Comparison of ENCODE assay signal across 9 cellular contexts in the genomic region with DNA sequence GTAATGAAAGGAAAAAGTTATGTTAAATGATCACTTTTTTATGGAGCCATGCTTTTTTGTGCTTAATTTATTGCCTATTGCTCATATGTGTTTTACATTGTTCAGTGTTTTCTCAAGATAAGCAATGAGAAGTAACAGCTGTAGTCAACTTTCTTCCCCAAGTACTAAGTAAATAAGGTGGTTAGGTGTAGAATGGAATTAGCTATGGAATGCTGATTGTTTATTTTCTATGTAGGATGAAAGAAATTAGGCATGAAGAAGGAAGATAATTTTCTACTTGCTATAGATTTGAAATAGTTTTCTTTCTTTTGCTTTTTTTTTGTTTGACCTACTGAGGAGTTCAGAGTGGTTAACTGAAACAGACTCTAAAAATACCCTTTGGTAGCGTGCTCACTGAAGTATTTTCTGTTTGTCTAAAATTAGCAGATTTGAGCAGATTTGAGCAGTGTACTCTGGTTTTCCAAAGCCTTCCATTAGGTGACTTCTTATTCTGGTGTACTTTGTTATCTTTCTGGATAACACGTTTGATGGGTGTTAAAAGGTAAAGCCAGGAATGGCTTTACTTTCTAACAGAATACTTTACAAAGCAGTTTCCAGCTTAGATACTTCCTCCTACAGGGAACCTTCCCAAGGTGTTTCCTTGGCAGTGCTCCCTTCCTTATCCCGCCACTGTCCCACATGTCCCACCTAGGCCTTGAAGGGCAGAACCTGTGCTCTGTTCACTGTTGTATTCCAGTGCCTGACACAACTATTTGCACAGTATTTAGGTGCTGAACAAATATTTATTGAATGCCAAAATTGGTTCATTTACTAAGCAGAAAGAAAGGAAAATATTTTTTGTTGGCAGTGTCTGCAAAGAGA. TPM values are rescaled to one million over a fixed set of nuclear protein-coding genes. Genes with fewer than 3 reads are reported as not detected.
DNase-seq lines count a peak whose midpoint lies in the region; ATAC-seq, FAIRE-seq and TF ChIP-seq lines count a peak whose summit lies in the region.
"Had no signal": no experiment of that assay in that cellular context is flagged by ENCODE, and none has a peak within 500 bp of the region (broad histone marks: within the 10 kb centered on the region; RNA-seq: fewer than 3 reads in every experiment).

No MANE protein-coding gene starts in this region.

- no peak overlapping the region for H3K4me3 Mint-ChIP-seq in osteocyte (ENCODE audit: unreplicated experiment)
- H3K4me3 Mint-ChIP-seq: neural crest cell had no signal

- ATAC-seq in GM19023 (IDR thresholded peaks at IDR 0.05; ENCODE audit: unreplicated experiment) (peak; percentile 27), HG03025 (IDR thresholded peaks at IDR 0.05; ENCODE audit: low FRiP score, unreplicated experiment) (peak; percentile 41)

- H3K4me1 Mint-ChIP-seq in osteocyte (ENCODE audit: unreplicated experiment): peaks cover 62% of the 10 kb centered on the region

- FAIRE-seq in H54 (lab: Jason Lieb, UNC): no peak

- H3K36me3 Mint-ChIP-seq in osteocyte (ENCODE audit: unreplicated experiment): no peaks in the 10 kb centered on the region

- DNase-seq in amniotic epithelial cell (ENCODE audit: low read depth) (peak; percentile 48), osteocyte (ENCODE audit: extremely low spot score, unreplicated experiment) (no peak), HUDEP-2 (lab: John Stamatoyannopoulos, UW; ENCODE audit: unreplicated experiment in 76 of 76) (no peak), NCI-H187 treated with DMSO at 0.1 percent for 48 hours (lab: John Stamatoyannopoulos, UW) (no peak), H54 (ENCODE audit: insufficient read length, low spot score) (no peak), AG08396 (ENCODE audit: low spot score) (no peak)

- no peaks in the 10 kb centered on the region for H3K27me3 Mint-ChIP-seq in osteocyte (ENCODE audit: unreplicated experiment)

- no peaks in the 10 kb centered on the region for H3K9me3 Mint-ChIP-seq in osteocyte (ENCODE audit: unreplicated experiment)
- H3K9me3 Mint-ChIP-seq: neural crest cell had no signal

- TF ChIP-seq POLR2A in H54 (IDR thresholded peaks at IDR 0.05; ENCODE audit: low read depth, low read length): no peak

- TF ChIP-seq CTCF in osteocyte (IDR thresholded peaks at IDR 0.05): no peak

- H3K27ac Mint-ChIP-seq in osteocyte (ENCODE audit: unreplicated experiment): peak overlapping the region; percentile 50

RNA-seq across cellular contexts. Expression of a gene that starts 56.0 kb away (rescaled TPM):
- 27.0 and 29.0 TPM in 2 replicates for total RNA-seq in osteocyte
